Comparison of ENCODE assay signal across 10 cellular contexts in the genomic region with DNA sequence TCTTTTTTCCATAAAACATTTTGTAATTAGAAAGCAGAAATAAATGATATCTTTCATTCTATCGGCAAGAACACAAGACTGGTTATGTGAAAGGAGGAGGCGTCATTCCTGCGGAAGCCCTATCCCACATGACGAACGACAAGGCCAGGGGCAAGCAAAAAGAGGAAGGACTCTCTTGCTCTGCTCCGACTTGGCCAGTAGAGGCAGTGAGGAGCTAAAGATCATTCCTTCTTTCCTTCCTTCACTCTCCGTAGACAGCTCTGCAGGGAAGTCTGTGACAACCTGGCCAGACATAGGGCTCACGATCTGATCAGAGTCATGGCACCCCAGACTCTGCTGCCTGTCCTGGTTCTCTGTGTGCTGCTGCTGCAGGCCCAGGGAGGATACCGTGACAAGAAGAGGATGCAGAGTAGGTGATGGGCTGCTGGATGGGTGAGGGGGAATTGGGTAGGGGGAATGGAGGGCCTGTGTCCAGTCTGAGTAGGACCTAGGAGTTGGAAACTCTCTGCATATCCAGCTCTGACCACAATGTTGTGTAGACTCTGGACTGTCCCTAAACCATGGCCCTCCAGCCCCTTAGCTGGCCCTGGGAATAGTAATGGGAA. TPM values are rescaled to one million over a fixed set of nuclear protein-coding genes. Genes with fewer than 3 reads are reported as not detected.
DNase-seq lines count a peak whose midpoint lies in the region; ATAC-seq, FAIRE-seq and TF ChIP-seq lines count a peak whose summit lies in the region.
"Had no signal": no experiment of that assay in that cellular context is flagged by ENCODE, and none has a peak within 500 bp of the region (broad histone marks: within the 10 kb centered on the region; RNA-seq: fewer than 3 reads in every experiment).

WFDC10A (plus strand) TSS at position 244 of the 605 bp plus-strand sequence; CDS start at position 319, 75 bp downstream.

- peak; percentile 80 for FAIRE-seq in HepG2 (lab: Jason Lieb, UNC)

- no peaks in the 10 kb centered on the region for H3K4me1 ChIP-seq in SJCRH30
- no peaks in the 10 kb centered on the region for H3K4me1 ChIP-seq in HepG2 (ENCODE audit: insufficient read depth, low read length)
- no peaks in the 10 kb centered on the region for H3K4me1 ChIP-seq in suprapubic skin

- H3K36me3 ChIP-seq in SJCRH30, result no peaks in the 10 kb centered on the region
- no peaks in the 10 kb centered on the region for H3K36me3 ChIP-seq in HepG2 (replicated peaks in 1 of 2; ENCODE audit: control insufficient read depth in 1 of 2, insufficient read depth in 2 of 2, low read length in 2 of 2)
- no peaks in the 10 kb centered on the region for H3K36me3 ChIP-seq in suprapubic skin
- H3K36me3 ChIP-seq: BLaER1 treated with 17β-estradiol and CSF1 and Interleukin-3, amounts not matched to agents 10 nM and 100 nM had no signal

- no TSS peak for BruUV-seq in HepG2 (replicated peaks; lab: Mats Ljungman, UMichigan)

- H4K20me1 ChIP-seq in HepG2 (ENCODE audit: insufficient read depth, low read length), result no peaks in the 10 kb centered on the region
- H4K20me1 ChIP-seq: BLaER1 treated with 17β-estradiol and CSF1 and Interleukin-3, amounts not matched to agents 10 nM and 100 nM had no signal

- no peak within 1 kb of the TSS for H3K27ac Mint-ChIP-seq in central memory CD8-positive, alpha-beta T cell (ENCODE audit: low read depth)
- H3K27ac Mint-ChIP-seq: activated naive CD8-positive, alpha-beta T cell treated with anti-CD3 and anti-CD28 coated beads, Interleukin-2, amount 10 ng/mL, durations not matched to agents 7 days and 5 days had no signal

- DNase-seq in NCI-H1417 (lab: John Stamatoyannopoulos, UW) (peak in 2 of 3 experiments; percentile 3 to 50), NCI-H1417 treated with DMSO at 0.1 percent for 48 hours (lab: John Stamatoyannopoulos, UW) (no peak), SJCRH30 (peak; percentile 46 to 69), HepG2 (ENCODE audit: low spot score) (peak; percentile 38), suprapubic skin (ENCODE audit: low spot score in 2 of 2) (no peak)
- no peak for DNase-seq in central memory CD8-positive, alpha-beta T cell (ENCODE audit: low spot score in 2 of 2)
- DNase-seq: activated naive CD8-positive, alpha-beta T cell treated with anti-CD3 and anti-CD28 coated beads, Interleukin-2, amount 10 ng/mL, durations not matched to agents 7 days and 5 days had no signal

- no peaks in the 10 kb centered on the region for H3K36me3 Mint-ChIP-seq in central memory CD8-positive, alpha-beta T cell (ENCODE audit: insufficient read depth)
- H3K36me3 Mint-ChIP-seq: activated naive CD8-positive, alpha-beta T cell treated with anti-CD3 and anti-CD28 coated beads, Interleukin-2, amount 10 ng/mL, durations not matched to agents 7 days and 5 days had no signal

- ATAC-seq in HG03342 (IDR thresholded peaks at IDR 0.05; ENCODE audit: unreplicated experiment) (peak; percentile 64), HepG2 (peak; percentile 93), HG03280 (IDR thresholded peaks at IDR 0.05; ENCODE audit: unreplicated experiment) (no peak)
- ATAC-seq in central memory CD8-positive, alpha-beta T cell (replicated peaks; ENCODE audit: extremely low read depth, poor library complexity, severe bottlenecking), result peak; percentile 52

- POLR2A ChIA-PET in HepG2 (lab: Yijun Ruan, JAX), result interaction anchor here (0.9 kb wide), 1 partner anchor 12 kb away, joined by 3 read pairs; no protein-coding TSS in a partner anchor

- no peak for TF ChIP-seq POLR2A in HepG2 (IDR thresholded peaks at IDR 0.05; ENCODE audit: insufficient read depth in 1 of 2, low read depth in 2 of 2, low read length in 2 of 2)
- no peak for TF ChIP-seq POLR2A in suprapubic skin (IDR thresholded peaks at IDR 0.05)

- H3K4me2 ChIP-seq in HepG2 (ENCODE audit: low read depth, low read length), result no peak within 1 kb of the TSS

- H3K27me3 ChIP-seq in SJCRH30, result 0 out of 2 replicates have a peak, but pooled peaks cover 2% of the 10 kb centered on the region
- H3K27me3 ChIP-seq in HepG2 (ENCODE audit: control insufficient read depth in 1 of 2, insufficient read depth in 2 of 2, low read length in 2 of 2), result no peaks in the 10 kb centered on the region; a peak in 1 of 5 replicates
- H3K27me3 ChIP-seq in suprapubic skin, result peaks cover 4% of the 10 kb centered on the region
- H3K27me3 ChIP-seq: BLaER1 treated with 17β-estradiol and CSF1 and Interleukin-3, amounts not matched to agents 10 nM and 100 nM had no signal

- no peak within 1 kb of the TSS for H3K27ac ChIP-seq in SJCRH30
- H3K27ac ChIP-seq in HepG2 (ENCODE audit: extremely low read length, insufficient read depth, low read length), result no peak within 1 kb of the TSS
- no peak within 1 kb of the TSS for H3K27ac ChIP-seq in suprapubic skin
- H3K27ac ChIP-seq: BLaER1 treated with 17β-estradiol and CSF1 and Interleukin-3, amounts not matched to agents 10 nM and 100 nM had no signal

- no peak within 1 kb of the TSS for H2AFZ ChIP-seq in HepG2 (ENCODE audit: low read length)

- WGBS in HepG2 (ENCODE audit: low lambda C conversion rate), result 9% methylated on average over 9 of the region's 9 CpGs
- whole genome bisulfite sequencing in suprapubic skin, result 9% methylated on average over 9 of the region's 9 CpGs

- no peaks in the 10 kb centered on the region for H3K9me3 Mint-ChIP-seq in central memory CD8-positive, alpha-beta T cell

- intact Hi-C loops in HepG2 (cut with micrococcal nuclease; ENCODE audit: unreplicated experiment), result no loop called here

- H3K27me3 Mint-ChIP-seq in central memory CD8-positive, alpha-beta T cell, result peaks cover 75% of the 10 kb centered on the region

- CTCF ChIA-PET in HepG2 (lab: Yijun Ruan, JAX; ENCODE audit: low intra/inter-chr PET ratio, low total read pairs), result no interaction called here

- no peaks in the 10 kb centered on the region for H3K79me2 ChIP-seq in HepG2 (ENCODE audit: insufficient read depth, low read length)

- H3K9ac ChIP-seq in HepG2 (ENCODE audit: insufficient read depth, low read depth, low read length), result no peak within 1 kb of the TSS
- H3K9ac ChIP-seq: BLaER1 treated with 17β-estradiol and CSF1 and Interleukin-3, amounts not matched to agents 10 nM and 100 nM had no signal

- H3K4me1 Mint-ChIP-seq in central memory CD8-positive, alpha-beta T cell, result no peaks in the 10 kb centered on the region

- H3K4me3 ChIP-seq in SJCRH30, result no peak within 1 kb of the TSS
- H3K4me3 ChIP-seq in HepG2 (replicated peaks in 1 of 3; ENCODE audit: insufficient read depth in 1 of 3, low read depth in 2 of 3, low read length in 3 of 3), result no peak within 1 kb of the TSS
- no peak within 1 kb of the TSS for H3K4me3 ChIP-seq in suprapubic skin
- H3K4me3 ChIP-seq: BLaER1 treated with 17β-estradiol and CSF1 and Interleukin-3, amounts not matched to agents 10 nM and 100 nM had no signal

- TF ChIP-seq CTCF in HepG2 (CRISPR knock-in tag; IDR thresholded peaks at IDR 0.05) (peak; percentile 76), suprapubic skin (IDR thresholded peaks at IDR 0.05) (peak; percentile 25 to 71)

- peaks cover 3% of the 10 kb centered on the region; the same call in 1 of the 2 replicates for H3K9me3 ChIP-seq in SJCRH30 (replicated peaks)
- H3K9me3 ChIP-seq in HepG2 (ENCODE audit: low read length), result no peaks in the 10 kb centered on the region
- no peaks in the 10 kb centered on the region for H3K9me3 ChIP-seq in suprapubic skin

- no peak within 1 kb of the TSS for H3K4me3 Mint-ChIP-seq in central memory CD8-positive, alpha-beta T cell
- H3K4me3 Mint-ChIP-seq: activated naive CD8-positive, alpha-beta T cell treated with anti-CD3 and anti-CD28 coated beads, Interleukin-2, amount 10 ng/mL, durations not matched to agents 7 days and 5 days had no signal

- in situ Hi-C loops in HepG2 (cut with HindIII; ENCODE audit: extremely low pct_ligation_motif_present, low pct_unique_long_range_greater_than_20kb), result no loop called here

- TF ChIP-seq EP300 in HepG2 (IDR thresholded peaks at IDR 0.05; ENCODE audit: low read depth in 2 of 2, low read length in 2 of 2), result no peak
- TF ChIP-seq EP300 in HepG2 (CRISPR knock-in tag; IDR thresholded peaks at IDR 0.05; ENCODE audit: borderline replicate concordance), result no peak
- no peak for TF ChIP-seq EP300 in suprapubic skin (IDR thresholded peaks at IDR 0.05)

- TF ChIP-seq RAD21 in HepG2 (CRISPR knock-in tag; IDR thresholded peaks at IDR 0.05), result no peak

TF ChIP-seq in HepG2, 621 proteins besides CTCF, POLR2A, EP300 and RAD21 (continues in another document):
- TF ChIP-seq, protein P1, sequence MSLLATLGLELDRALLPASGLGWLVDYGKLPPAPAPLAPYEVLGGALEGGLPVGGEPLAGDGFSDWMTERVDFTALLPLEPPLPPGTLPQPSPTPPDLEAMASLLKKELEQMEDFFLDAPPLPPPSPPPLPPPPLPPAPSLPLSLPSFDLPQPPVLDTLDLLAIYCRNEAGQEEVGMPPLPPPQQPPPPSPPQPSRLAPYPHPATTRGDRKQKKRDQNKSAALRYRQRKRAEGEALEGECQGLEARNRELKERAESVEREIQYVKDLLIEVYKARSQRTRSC (CRISPR knock-in tag; IDR thresholded peaks at IDR 0.05; ENCODE audit: low read depth), result no peak
- TF ChIP-seq ZNF776 (CRISPR knock-in tag; IDR thresholded peaks at IDR 0.05) (no peak), ZBTB7A (CRISPR knock-in tag; IDR thresholded peaks at IDR 0.05) (no peak), XRCC5 (optimal IDR thresholded peaks at IDR 0.05; ENCODE audit: low read length) (peak; percentile 81)

RNA-seq across cellular contexts. Expression of gene WFDC10A, which starts in this region (rescaled TPM):
- total RNA-seq in SJCRH30 (2014; rRNA removed; shearing (Covaris generic)), result not detected in 2 replicates
- total RNA-seq in HepG2 (2016; rRNA removed; fragmentation: Illumina TruSeq; extraction: Trizol) (not detected in 2 replicates), suprapubic skin (not detected)
- not detected in 2 replicates for total RNA-seq in HepG2 (2016; cell fraction: cytosol; rRNA removed; fragmentation: Illumina TruSeq; extraction: Trizol; ENCODE audit: low read depth)
- total RNA-seq in HepG2 (2016; cell fraction: insoluble cytoplasmic fraction; rRNA removed; fragmentation: Illumina TruSeq; extraction: Trizol), result not detected in 2 replicates
- not detected in 2 replicates for total RNA-seq in HepG2 (2016; cell fraction: membrane; rRNA removed; fragmentation: Illumina TruSeq; extraction: Trizol)
- total RNA-seq in HepG2 (2016; cell fraction: nucleus; rRNA removed; fragmentation: Illumina TruSeq; extraction: Trizol), result not detected in 2 replicates
- not detected in 2 replicates for polyA plus RNA-seq in HepG2 (2011; rRNA removed)
- not detected in 2 replicates for polyA plus RNA-seq in HepG2 (2011; cell fraction: cytosol; rRNA removed)
- polyA plus RNA-seq in HepG2 (2011; cell fraction: nucleus; rRNA removed), result not detected in 2 replicates
- polyA plus RNA-seq in HepG2 (2012), result not detected in 2 replicates
- not detected in 2 replicates for polyA plus RNA-seq in HepG2 (2016; cell fraction: cytosol; fragmentation: Illumina TruSeq; extraction: Trizol; ENCODE audit: low read depth)
- not detected in 2 replicates for polyA plus RNA-seq in HepG2 (2016; cell fraction: insoluble cytoplasmic fraction; fragmentation: Illumina TruSeq; extraction: Trizol; ENCODE audit: low read depth)
- not detected in 2 replicates for polyA plus RNA-seq in HepG2 (2016; cell fraction: membrane; fragmentation: Illumina TruSeq; extraction: Trizol; ENCODE audit: low read depth)
- not detected in 2 replicates for polyA plus RNA-seq in HepG2 (2016; cell fraction: nucleus; fragmentation: Illumina TruSeq; extraction: Trizol; ENCODE audit: insufficient read depth, low read depth)
- not detected in 2 replicates for polyA minus RNA-seq in HepG2 (2011; rRNA and poly(A)+ RNA removed; ENCODE audit: low replicate concordance)
- not detected in 2 replicates for polyA minus RNA-seq in HepG2 (2011; cell fraction: cytosol; rRNA and poly(A)+ RNA removed)
- polyA minus RNA-seq in HepG2 (2011; cell fraction: nucleus; rRNA and poly(A)+ RNA removed), result not detected in 2 replicates
- total RNA-seq: activated naive CD8-positive, alpha-beta T cell treated with anti-CD3 and anti-CD28 coated beads, Interleukin-2, amount 10 ng/mL, durations not matched to agents 7 days and 5 days had no signal

Comparison
In these comparisons a context has a peak if more than half of its experiments do, and no peak if none do; other contexts are left out.
1. DNase-seq: peak in NCI-H1417 (2 of 3); none in NCI-H1417 treated with DMSO at 0.1 percent for 48 hours (single experiment), central memory CD8-positive, alpha-beta T cell (0 of 2) and suprapubic skin (0 of 2).
2. Peak in DNase-seq in SJCRH30; RNA of the gene not detected or under 1 TPM.
3. Peak in DNase-seq and ATAC-seq in HepG2; RNA of the gene not detected or under 1 TPM.